8 cellular contexts compared by ENCODE assay signal in genomic region chr20:21101453-21102251, GRCh38. TPM values are rescaled to one million over a fixed set of nuclear protein-coding genes. Genes with fewer than 3 reads are reported as not detected.
A peak's percentile ranks its signal among the peaks of the same experiment; 100 is the strongest.
DNase-seq lines count a peak whose midpoint lies in the region; ATAC-seq lines count a peak whose summit lies in the region.

No MANE protein-coding gene starts in this region.

- no peak for DNase-seq in Jurkat, Clone E6-1 (ENCODE audit: low read depth, low spot score)
- DNase-seq in activated naive CD4-positive, alpha-beta T cell treated with anti-CD3 and anti-CD28 coated beads, Interleukin-2, amount 10 ng/mL, durations not matched to agents 7 days and 5 days = no peak
- peak in 1 of 3 donors; percentile 22 for DNase-seq in immature natural killer cell

- peak overlapping the region; percentile 81 for H3K4me2 ChIP-seq in BLaER1

- peaks cover 99% of the 10 kb centered on the region for H3K27me3 ChIP-seq in BLaER1

- H3K36me3 Mint-ChIP-seq in activated naive CD4-positive, alpha-beta T cell treated with anti-CD3 and anti-CD28 coated beads, Interleukin-2, amount 10 ng/mL, durations not matched to agents 7 days and 5 days = peaks cover 11% of the 10 kb centered on the region
- H3K36me3 Mint-ChIP-seq in immature natural killer cell = peaks cover 0 to 3% (median 0%) of the 10 kb centered on the region in 3 donors
- H3K36me3 Mint-ChIP-seq in stimulated activated naive CD8-positive, alpha-beta T cell treated with anti-CD3 and anti-CD28 coated beads, Interleukin-15, Interleukin-2, amounts not matched to agents 100 ng/mL and 50 ng/mL, for 24 hours (ENCODE audit: low read depth) = no peaks in the 10 kb centered on the region

- no peak overlapping the region for H3K27ac ChIP-seq in BLaER1

- peaks cover 91% of the 10 kb centered on the region for H3K27me3 Mint-ChIP-seq in activated naive CD4-positive, alpha-beta T cell treated with anti-CD3 and anti-CD28 coated beads, Interleukin-2, amount 10 ng/mL, durations not matched to agents 7 days and 5 days
- peaks cover 41 to 56% (median 43%) of the 10 kb centered on the region in 3 donors for H3K27me3 Mint-ChIP-seq in immature natural killer cell (ENCODE audit: low read depth in 3 of 3)
- peaks cover 82% of the 10 kb centered on the region for H3K27me3 Mint-ChIP-seq in stimulated activated naive CD8-positive, alpha-beta T cell treated with anti-CD3 and anti-CD28 coated beads, Interleukin-15, Interleukin-2, amounts not matched to agents 100 ng/mL and 50 ng/mL, for 24 hours

- no peaks in the 10 kb centered on the region for H3K36me3 ChIP-seq in BLaER1

- peaks cover 76% of the 10 kb centered on the region for H4K20me1 ChIP-seq in BLaER1

- peaks cover 57% of the 10 kb centered on the region for H3K4me1 Mint-ChIP-seq in activated naive CD4-positive, alpha-beta T cell treated with anti-CD3 and anti-CD28 coated beads, Interleukin-2, amount 10 ng/mL, durations not matched to agents 7 days and 5 days
- H3K4me1 Mint-ChIP-seq in immature natural killer cell = peaks cover 35 to 48% of the 10 kb centered on the region in 2 donors
- peaks cover 23% of the 10 kb centered on the region for H3K4me1 Mint-ChIP-seq in stimulated activated naive CD8-positive, alpha-beta T cell treated with anti-CD3 and anti-CD28 coated beads, Interleukin-15, Interleukin-2, amounts not matched to agents 100 ng/mL and 50 ng/mL, for 24 hours (ENCODE audit: low read depth)

- ATAC-seq in GM19035 (IDR thresholded peaks at IDR 0.05; ENCODE audit: unreplicated experiment) (no peak), HG03280 (IDR thresholded peaks at IDR 0.05; ENCODE audit: unreplicated experiment) (no peak), GM21619 (IDR thresholded peaks at IDR 0.05; ENCODE audit: unreplicated experiment) (no peak)

- CTCF ChIA-PET in activated naive CD4-positive, alpha-beta T cell treated with anti-CD3 and anti-CD28 coated beads, Interleukin-2, amount 10 ng/mL, durations not matched to agents 7 days and 5 days (lab: Charles Lee) = interaction anchor here (0.8 to 1.8 kb wide), 4 partner anchors 54 to 289 kb away, joined by 3 to 5 read pairs (median 4); no protein-coding TSS in a partner anchor

- H3K4me1 ChIP-seq in BLaER1 = peaks cover 39% of the 10 kb centered on the region

- peak overlapping the region; percentile 72 for H3K4me3 Mint-ChIP-seq in activated naive CD4-positive, alpha-beta T cell treated with anti-CD3 and anti-CD28 coated beads, Interleukin-2, amount 10 ng/mL, durations not matched to agents 7 days and 5 days
- peak overlapping the region; percentile 85 to 99 (median 92) for H3K4me3 Mint-ChIP-seq in immature natural killer cell
- peak overlapping the region; percentile 86 for H3K4me3 Mint-ChIP-seq in stimulated activated naive CD8-positive, alpha-beta T cell treated with anti-CD3 and anti-CD28 coated beads, Interleukin-15, Interleukin-2, amounts not matched to agents 100 ng/mL and 50 ng/mL, for 24 hours

- H3K4me3 ChIP-seq in BLaER1 = peak overlapping the region; percentile 57
- H3K4me3 ChIP-seq in Jurkat, Clone E6-1 (ENCODE audit: low read length) = peak overlapping the region; percentile 44

- no peak overlapping the region for H3K27ac Mint-ChIP-seq in activated naive CD4-positive, alpha-beta T cell treated with anti-CD3 and anti-CD28 coated beads, Interleukin-2, amount 10 ng/mL, durations not matched to agents 7 days and 5 days
- H3K27ac Mint-ChIP-seq in immature natural killer cell = peak overlapping the region in 3 of 6 donors; percentile 60 to 67 (median 62)
- peak overlapping the region; percentile 49 for H3K27ac Mint-ChIP-seq in stimulated activated naive CD8-positive, alpha-beta T cell treated with anti-CD3 and anti-CD28 coated beads, Interleukin-15, Interleukin-2, amounts not matched to agents 100 ng/mL and 50 ng/mL, for 24 hours

- no peaks in the 10 kb centered on the region for H3K9me3 Mint-ChIP-seq in activated naive CD4-positive, alpha-beta T cell treated with anti-CD3 and anti-CD28 coated beads, Interleukin-2, amount 10 ng/mL, durations not matched to agents 7 days and 5 days
- peaks cover 0 to 9% (median under 1%) of the 10 kb centered on the region in 6 donors for H3K9me3 Mint-ChIP-seq in immature natural killer cell
- H3K9me3 Mint-ChIP-seq in stimulated activated naive CD8-positive, alpha-beta T cell treated with anti-CD3 and anti-CD28 coated beads, Interleukin-15, Interleukin-2, amounts not matched to agents 100 ng/mL and 50 ng/mL, for 24 hours = no peaks in the 10 kb centered on the region

- H3K9ac ChIP-seq in BLaER1 = no peak overlapping the region

- H3K9me3 ChIP-seq in BLaER1 = peaks cover 9% of the 10 kb centered on the region

RNA-seq across cellular contexts. Expression of gene LINC00237, which starts 4.5 kb away (rescaled TPM):
- not detected for polyA plus RNA-seq in Jurkat, Clone E6-1 (2012; ENCODE audit: insufficient read depth, insufficient read length)
- under 1 TPM in 1 of 3 donors, not detected in 2; 0.28 TPM for polyA plus RNA-seq in immature natural killer cell

RNA-seq across cellular contexts. Expression of gene KIZ, which starts 24.2 kb away (rescaled TPM):
- 23.2 TPM for polyA plus RNA-seq in Jurkat, Clone E6-1 (2012; ENCODE audit: insufficient read depth, insufficient read length)
- polyA plus RNA-seq in immature natural killer cell = 10 to 100 TPM; 14.2 to 20.7 (median 15.4) TPM
